In the genomic region with DNA sequence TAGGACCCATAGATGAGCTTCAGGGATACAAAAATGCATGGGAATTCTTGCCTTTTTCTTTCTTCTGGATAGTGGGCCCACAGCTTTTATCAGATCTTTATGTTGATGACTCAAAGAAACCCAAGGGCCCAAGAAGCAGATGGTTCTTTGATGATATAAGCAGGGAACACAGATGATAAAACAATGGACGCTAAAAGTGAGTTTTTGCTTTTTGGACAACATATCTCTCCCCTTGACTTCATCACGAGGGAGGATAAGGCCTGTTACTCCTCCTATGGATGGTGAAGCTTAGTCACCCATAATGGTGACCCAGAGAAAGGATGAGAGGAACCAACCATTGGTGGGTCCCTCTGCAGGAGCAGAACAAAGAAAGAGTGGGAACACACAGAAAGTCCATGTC, we compare ENCODE assay signal across 1 cellular context.
TF ChIP-seq lines count a peak whose summit lies in the region.

No MANE protein-coding gene starts in this region.

TF ChIP-seq in K562, 482 proteins besides CTCF, POLR2A, EP300 and RAD21 (continued from another document and continues in another):
- no peak for TF ChIP-seq ZNF347 (CRISPR knock-in tag; IDR thresholded peaks at IDR 0.05; ENCODE audit: low read depth)
- peak; percentile 100 for TF ChIP-seq TCF7 (IDR thresholded peaks at IDR 0.05; ENCODE audit: borderline replicate concordance)
- TF ChIP-seq, protein P1, sequence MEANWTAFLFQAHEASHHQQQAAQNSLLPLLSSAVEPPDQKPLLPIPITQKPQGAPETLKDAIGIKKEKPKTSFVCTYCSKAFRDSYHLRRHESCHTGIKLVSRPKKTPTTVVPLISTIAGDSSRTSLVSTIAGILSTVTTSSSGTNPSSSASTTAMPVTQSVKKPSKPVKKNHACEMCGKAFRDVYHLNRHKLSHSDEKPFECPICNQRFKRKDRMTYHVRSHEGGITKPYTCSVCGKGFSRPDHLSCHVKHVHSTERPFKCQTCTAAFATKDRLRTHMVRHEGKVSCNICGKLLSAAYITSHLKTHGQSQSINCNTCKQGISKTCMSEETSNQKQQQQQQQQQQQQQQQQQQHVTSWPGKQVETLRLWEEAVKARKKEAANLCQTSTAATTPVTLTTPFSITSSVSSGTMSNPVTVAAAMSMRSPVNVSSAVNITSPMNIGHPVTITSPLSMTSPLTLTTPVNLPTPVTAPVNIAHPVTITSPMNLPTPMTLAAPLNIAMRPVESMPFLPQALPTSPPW (CRISPR knock-in tag; IDR thresholded peaks at IDR 0.05): peak; percentile 28; the same call in 1 of the 2 replicates
- no peak for TF ChIP-seq ZNF263 (CRISPR knock-in tag; IDR thresholded peaks at IDR 0.05; ENCODE audit: borderline replicate concordance)
- TF ChIP-seq ARID1B (IDR thresholded peaks at IDR 0.05): peak; percentile 96
- TF ChIP-seq, protein P2, sequence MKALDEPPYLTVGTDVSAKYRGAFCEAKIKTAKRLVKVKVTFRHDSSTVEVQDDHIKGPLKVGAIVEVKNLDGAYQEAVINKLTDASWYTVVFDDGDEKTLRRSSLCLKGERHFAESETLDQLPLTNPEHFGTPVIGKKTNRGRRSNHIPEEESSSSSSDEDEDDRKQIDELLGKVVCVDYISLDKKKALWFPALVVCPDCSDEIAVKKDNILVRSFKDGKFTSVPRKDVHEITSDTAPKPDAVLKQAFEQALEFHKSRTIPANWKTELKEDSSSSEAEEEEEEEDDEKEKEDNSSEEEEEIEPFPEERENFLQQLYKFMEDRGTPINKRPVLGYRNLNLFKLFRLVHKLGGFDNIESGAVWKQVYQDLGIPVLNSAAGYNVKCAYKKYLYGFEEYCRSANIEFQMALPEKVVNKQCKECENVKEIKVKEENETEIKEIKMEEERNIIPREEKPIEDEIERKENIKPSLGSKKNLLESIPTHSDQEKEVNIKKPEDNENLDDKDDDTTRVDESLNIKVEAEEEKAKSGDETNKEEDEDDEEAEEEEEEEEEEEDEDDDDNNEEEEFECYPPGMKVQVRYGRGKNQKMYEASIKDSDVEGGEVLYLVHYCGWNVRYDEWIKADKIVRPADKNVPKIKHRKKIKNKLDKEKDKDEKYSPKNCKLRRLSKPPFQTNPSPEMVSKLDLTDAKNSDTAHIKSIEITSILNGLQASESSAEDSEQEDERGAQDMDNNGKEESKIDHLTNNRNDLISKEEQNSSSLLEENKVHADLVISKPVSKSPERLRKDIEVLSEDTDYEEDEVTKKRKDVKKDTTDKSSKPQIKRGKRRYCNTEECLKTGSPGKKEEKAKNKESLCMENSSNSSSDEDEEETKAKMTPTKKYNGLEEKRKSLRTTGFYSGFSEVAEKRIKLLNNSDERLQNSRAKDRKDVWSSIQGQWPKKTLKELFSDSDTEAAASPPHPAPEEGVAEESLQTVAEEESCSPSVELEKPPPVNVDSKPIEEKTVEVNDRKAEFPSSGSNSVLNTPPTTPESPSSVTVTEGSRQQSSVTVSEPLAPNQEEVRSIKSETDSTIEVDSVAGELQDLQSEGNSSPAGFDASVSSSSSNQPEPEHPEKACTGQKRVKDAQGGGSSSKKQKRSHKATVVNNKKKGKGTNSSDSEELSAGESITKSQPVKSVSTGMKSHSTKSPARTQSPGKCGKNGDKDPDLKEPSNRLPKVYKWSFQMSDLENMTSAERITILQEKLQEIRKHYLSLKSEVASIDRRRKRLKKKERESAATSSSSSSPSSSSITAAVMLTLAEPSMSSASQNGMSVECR (CRISPR knock-in tag; IDR thresholded peaks at IDR 0.05): no peak
- 0 out of 2 replicates have a peak, but pooled peaks have one; percentile 23 for TF ChIP-seq ZNF589 (CRISPR knock-in tag; IDR thresholded peaks at IDR 0.05; ENCODE audit: low read depth)
- TF ChIP-seq, protein P3, sequence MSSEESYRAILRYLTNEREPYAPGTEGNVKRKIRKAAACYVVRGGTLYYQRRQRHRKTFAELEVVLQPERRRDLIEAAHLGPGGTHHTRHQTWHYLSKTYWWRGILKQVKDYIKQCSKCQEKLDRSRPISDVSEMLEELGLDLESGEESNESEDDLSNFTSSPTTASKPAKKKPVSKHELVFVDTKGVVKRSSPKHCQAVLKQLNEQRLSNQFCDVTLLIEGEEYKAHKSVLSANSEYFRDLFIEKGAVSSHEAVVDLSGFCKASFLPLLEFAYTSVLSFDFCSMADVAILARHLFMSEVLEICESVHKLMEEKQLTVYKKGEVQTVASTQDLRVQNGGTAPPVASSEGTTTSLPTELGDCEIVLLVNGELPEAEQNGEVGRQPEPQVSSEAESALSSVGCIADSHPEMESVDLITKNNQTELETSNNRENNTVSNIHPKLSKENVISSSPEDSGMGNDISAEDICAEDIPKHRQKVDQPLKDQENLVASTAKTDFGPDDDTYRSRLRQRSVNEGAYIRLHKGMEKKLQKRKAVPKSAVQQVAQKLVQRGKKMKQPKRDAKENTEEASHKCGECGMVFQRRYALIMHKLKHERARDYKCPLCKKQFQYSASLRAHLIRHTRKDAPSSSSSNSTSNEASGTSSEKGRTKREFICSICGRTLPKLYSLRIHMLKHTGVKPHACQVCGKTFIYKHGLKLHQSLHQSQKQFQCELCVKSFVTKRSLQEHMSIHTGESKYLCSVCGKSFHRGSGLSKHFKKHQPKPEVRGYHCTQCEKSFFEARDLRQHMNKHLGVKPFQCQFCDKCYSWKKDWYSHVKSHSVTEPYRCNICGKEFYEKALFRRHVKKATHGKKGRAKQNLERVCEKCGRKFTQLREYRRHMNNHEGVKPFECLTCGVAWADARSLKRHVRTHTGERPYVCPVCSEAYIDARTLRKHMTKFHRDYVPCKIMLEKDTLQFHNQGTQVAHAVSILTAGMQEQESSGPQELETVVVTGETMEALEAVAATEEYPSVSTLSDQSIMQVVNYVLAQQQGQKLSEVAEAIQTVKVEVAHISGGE (CRISPR knock-in tag; IDR thresholded peaks at IDR 0.05): peak in 1 of 3 experiments; percentile 78; a peak in 2 of 6 replicates
- TF ChIP-seq, protein P4, sequence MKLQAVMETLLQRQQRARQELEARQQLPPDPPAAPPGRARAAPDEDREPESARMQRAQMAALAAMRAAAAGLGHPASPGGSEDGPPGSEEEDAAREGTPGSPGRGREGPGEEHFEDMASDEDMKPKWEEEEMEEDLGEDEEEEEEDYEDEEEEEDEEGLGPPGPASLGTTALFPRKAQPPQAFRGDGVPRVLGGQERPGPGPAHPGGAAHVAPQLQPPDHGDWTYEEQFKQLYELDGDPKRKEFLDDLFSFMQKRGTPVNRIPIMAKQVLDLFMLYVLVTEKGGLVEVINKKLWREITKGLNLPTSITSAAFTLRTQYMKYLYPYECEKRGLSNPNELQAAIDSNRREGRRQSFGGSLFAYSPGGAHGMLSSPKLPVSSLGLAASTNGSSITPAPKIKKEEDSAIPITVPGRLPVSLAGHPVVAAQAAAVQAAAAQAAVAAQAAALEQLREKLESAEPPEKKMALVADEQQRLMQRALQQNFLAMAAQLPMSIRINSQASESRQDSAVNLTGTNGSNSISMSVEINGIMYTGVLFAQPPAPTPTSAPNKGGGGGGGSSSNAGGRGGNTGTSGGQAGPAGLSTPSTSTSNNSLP (IDR thresholded peaks at IDR 0.05; ENCODE audit: borderline replicate concordance, low read depth, low read length): 0 out of 2 replicates have a peak, but pooled peaks have one; percentile 30
- peak; percentile 75 for TF ChIP-seq PML (IDR thresholded peaks at IDR 0.05; ENCODE audit: low read length)
- TF ChIP-seq, protein P5, sequence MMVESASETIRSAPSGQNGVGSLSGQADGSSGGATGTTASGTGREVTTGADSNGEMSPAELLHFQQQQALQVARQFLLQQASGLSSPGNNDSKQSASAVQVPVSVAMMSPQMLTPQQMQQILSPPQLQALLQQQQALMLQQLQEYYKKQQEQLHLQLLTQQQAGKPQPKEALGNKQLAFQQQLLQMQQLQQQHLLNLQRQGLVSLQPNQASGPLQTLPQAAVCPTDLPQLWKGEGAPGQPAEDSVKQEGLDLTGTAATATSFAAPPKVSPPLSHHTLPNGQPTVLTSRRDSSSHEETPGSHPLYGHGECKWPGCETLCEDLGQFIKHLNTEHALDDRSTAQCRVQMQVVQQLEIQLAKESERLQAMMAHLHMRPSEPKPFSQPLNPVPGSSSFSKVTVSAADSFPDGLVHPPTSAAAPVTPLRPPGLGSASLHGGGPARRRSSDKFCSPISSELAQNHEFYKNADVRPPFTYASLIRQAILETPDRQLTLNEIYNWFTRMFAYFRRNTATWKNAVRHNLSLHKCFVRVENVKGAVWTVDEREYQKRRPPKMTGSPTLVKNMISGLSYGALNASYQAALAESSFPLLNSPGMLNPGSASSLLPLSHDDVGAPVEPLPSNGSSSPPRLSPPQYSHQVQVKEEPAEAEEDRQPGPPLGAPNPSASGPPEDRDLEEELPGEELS (CRISPR knock-in tag; IDR thresholded peaks at IDR 0.05; ENCODE audit: borderline replicate concordance): no peak
- peak; percentile 55; the same call in 1 of the 2 replicates for TF ChIP-seq NBN (IDR thresholded peaks at IDR 0.05; ENCODE audit: low read depth)
- TF ChIP-seq, protein P6, sequence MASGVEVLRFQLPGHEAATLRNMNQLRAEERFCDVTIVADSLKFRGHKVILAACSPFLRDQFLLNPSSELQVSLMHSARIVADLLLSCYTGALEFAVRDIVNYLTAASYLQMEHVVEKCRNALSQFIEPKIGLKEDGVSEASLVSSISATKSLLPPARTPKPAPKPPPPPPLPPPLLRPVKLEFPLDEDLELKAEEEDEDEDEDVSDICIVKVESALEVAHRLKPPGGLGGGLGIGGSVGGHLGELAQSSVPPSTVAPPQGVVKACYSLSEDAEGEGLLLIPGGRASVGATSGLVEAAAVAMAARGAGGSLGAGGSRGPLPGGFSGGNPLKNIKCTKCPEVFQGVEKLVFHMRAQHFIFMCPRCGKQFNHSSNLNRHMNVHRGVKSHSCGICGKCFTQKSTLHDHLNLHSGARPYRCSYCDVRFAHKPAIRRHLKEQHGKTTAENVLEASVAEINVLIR (CRISPR knock-in tag; IDR thresholded peaks at IDR 0.05): no peak
- peak; percentile 78 for TF ChIP-seq MTA2 (IDR thresholded peaks at IDR 0.05; ENCODE audit: low read depth)
- TF ChIP-seq, protein P7, sequence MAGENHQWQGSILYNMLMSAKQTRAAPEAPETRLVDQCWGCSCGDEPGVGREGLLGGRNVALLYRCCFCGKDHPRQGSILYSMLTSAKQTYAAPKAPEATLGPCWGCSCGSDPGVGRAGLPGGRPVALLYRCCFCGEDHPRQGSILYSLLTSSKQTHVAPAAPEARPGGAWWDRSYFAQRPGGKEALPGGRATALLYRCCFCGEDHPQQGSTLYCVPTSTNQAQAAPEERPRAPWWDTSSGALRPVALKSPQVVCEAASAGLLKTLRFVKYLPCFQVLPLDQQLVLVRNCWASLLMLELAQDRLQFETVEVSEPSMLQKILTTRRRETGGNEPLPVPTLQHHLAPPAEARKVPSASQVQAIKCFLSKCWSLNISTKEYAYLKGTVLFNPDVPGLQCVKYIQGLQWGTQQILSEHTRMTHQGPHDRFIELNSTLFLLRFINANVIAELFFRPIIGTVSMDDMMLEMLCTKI (IDR thresholded peaks at IDR 0.05; ENCODE audit: partially characterized antibody): no peak
- TF ChIP-seq SOX6 (IDR thresholded peaks at IDR 0.05): peak; percentile 91
- no peak for TF ChIP-seq MAZ (CRISPR knock-in tag; conservative IDR thresholded peaks at IDR 0.05 in 1 of 2, IDR thresholded peaks at IDR 0.05 in 1 of 2)
- no peak for TF ChIP-seq HCFC1 (IDR thresholded peaks at IDR 0.05; ENCODE audit: low read depth, low read length)
- TF ChIP-seq STAT5A (IDR thresholded peaks at IDR 0.05; ENCODE audit: borderline replicate concordance, low read length): peak; percentile 65
- TF ChIP-seq TCF7L2 (IDR thresholded peaks at IDR 0.05; ENCODE audit: low read depth, low read length): peak; percentile 69; the same call in 1 of the 2 replicates
- TF ChIP-seq TEAD4 (IDR thresholded peaks at IDR 0.05; ENCODE audit: low read length): peak; percentile 86
- TF ChIP-seq TEAD4 (CRISPR knock-in tag; IDR thresholded peaks at IDR 0.05; ENCODE audit: borderline replicate concordance): no peak
- TF ChIP-seq, protein P8, sequence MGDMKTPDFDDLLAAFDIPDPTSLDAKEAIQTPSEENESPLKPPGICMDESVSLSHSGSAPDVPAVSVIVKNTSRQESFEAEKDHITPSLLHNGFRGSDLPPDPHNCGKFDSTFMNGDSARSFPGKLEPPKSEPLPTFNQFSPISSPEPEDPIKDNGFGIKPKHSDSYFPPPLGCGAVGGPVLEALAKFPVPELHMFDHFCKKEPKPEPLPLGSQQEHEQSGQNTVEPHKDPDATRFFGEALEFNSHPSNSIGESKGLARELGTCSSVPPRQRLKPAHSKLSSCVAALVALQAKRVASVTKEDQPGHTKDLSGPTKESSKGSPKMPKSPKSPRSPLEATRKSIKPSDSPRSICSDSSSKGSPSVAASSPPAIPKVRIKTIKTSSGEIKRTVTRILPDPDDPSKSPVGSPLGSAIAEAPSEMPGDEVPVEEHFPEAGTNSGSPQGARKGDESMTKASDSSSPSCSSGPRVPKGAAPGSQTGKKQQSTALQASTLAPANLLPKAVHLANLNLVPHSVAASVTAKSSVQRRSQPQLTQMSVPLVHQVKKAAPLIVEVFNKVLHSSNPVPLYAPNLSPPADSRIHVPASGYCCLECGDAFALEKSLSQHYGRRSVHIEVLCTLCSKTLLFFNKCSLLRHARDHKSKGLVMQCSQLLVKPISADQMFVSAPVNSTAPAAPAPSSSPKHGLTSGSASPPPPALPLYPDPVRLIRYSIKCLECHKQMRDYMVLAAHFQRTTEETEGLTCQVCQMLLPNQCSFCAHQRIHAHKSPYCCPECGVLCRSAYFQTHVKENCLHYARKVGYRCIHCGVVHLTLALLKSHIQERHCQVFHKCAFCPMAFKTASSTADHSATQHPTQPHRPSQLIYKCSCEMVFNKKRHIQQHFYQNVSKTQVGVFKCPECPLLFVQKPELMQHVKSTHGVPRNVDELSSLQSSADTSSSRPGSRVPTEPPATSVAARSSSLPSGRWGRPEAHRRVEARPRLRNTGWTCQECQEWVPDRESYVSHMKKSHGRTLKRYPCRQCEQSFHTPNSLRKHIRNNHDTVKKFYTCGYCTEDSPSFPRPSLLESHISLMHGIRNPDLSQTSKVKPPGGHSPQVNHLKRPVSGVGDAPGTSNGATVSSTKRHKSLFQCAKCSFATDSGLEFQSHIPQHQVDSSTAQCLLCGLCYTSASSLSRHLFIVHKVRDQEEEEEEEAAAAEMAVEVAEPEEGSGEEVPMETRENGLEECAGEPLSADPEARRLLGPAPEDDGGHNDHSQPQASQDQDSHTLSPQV (IDR thresholded peaks at IDR 0.05): peak; percentile 67
- TF ChIP-seq HDAC1 (IDR thresholded peaks at IDR 0.05): peak in 1 of 2 experiments; percentile 20; a peak in 1 of 4 replicates
- peak; percentile 83 for TF ChIP-seq ADNP (tag; IDR thresholded peaks at IDR 0.05)
- TF ChIP-seq SMAD3 (CRISPR knock-in tag; conservative IDR thresholded peaks at IDR 0.05): no peak
- TF ChIP-seq MIER1 (IDR thresholded peaks at IDR 0.05; ENCODE audit: low read depth): no peak
- TF ChIP-seq POLR2AphosphoS5 (IDR thresholded peaks at IDR 0.05; ENCODE audit: control insufficient read depth, insufficient read depth, low read depth, low read length): peak; percentile 61; the same call in 1 of the 2 replicates
